15 cellular contexts compared by ENCODE assay signal in the genomic region with DNA sequence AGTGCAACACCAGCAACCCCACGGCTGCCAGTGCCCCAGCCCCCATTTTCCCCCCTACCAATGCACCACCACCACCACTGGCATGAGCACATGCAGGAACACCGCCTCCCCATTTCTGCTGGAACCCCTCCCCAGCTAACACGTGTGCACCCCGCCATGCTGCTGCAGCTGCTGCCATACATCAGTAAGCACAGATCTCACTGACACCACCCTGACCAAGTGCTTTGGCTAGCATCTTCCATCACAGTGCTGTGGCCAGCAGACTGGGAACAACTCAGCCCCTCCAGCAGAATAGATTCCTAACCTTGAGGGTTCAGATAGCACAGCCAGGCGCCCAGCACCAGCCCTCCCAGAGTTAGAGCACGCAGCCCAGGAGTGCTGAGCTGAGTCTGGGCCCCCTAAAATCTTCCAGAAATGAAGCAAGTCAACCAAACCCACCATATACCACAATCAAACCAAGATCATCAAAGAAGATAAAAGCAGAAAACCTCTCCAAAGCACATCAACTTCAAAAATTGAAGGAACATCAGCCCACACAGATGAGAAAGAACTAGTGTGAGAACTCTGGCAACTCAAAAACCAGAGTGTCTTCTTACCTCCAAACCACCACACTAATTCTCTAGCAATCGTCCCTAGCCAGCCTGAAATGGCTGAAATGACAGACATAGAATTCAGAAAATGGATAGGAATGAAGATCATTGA.
DNase-seq lines count a peak whose midpoint lies in the region; ATAC-seq, FAIRE-seq and TF ChIP-seq lines count a peak whose summit lies in the region.
"Had no signal": no experiment of that assay in that cellular context is flagged by ENCODE, and none has a peak within 500 bp of the region (broad histone marks: within the 10 kb centered on the region; RNA-seq: fewer than 3 reads in every experiment).

No MANE protein-coding gene starts in this region.

- peaks cover 54% of the 10 kb centered on the region for H3K4me1 Mint-ChIP-seq in activated naive CD4-positive, alpha-beta T cell treated with anti-CD3 and anti-CD28 coated beads, Interleukin-2, amount 50 U/mL, for 24 hours
- peaks cover 59% of the 10 kb centered on the region for H3K4me1 Mint-ChIP-seq in stimulated activated naive CD8-positive, alpha-beta T cell treated with anti-CD3 and anti-CD28 coated beads, Interleukin-15, amount 100 ng/mL, for 72 hours
- peaks cover 12% of the 10 kb centered on the region for H3K4me1 Mint-ChIP-seq in mesothelial cell of epicardium

- in situ Hi-C loops in GM12878 (cut with MboI): no loop called here

- no peaks in the 10 kb centered on the region for H3K27me3 ChIP-seq in SU-DHL-6 (ENCODE audit: low read length)
- no peaks in the 10 kb centered on the region for H3K27me3 ChIP-seq in GM12878 (replicated peaks in 1 of 2; ENCODE audit: control insufficient read depth in 2 of 2, insufficient read depth in 2 of 2, low read length in 1 of 2)
- no peaks in the 10 kb centered on the region for H3K27me3 ChIP-seq in left ventricle myocardium inferior (ENCODE audit: low read depth)
- H3K27me3 ChIP-seq: tibial nerve had no signal

- H3K36me3 Mint-ChIP-seq in activated naive CD4-positive, alpha-beta T cell treated with anti-CD3 and anti-CD28 coated beads, Interleukin-2, amount 50 U/mL, for 24 hours: no peaks in the 10 kb centered on the region
- no peaks in the 10 kb centered on the region for H3K36me3 Mint-ChIP-seq in mesothelial cell of epicardium

- H3K9me3 Mint-ChIP-seq in activated naive CD4-positive, alpha-beta T cell treated with anti-CD3 and anti-CD28 coated beads, Interleukin-2, amount 50 U/mL, for 24 hours: no peaks in the 10 kb centered on the region
- H3K9me3 Mint-ChIP-seq in stimulated activated naive CD8-positive, alpha-beta T cell treated with anti-CD3 and anti-CD28 coated beads, Interleukin-15, amount 100 ng/mL, for 72 hours: no peaks in the 10 kb centered on the region
- no peaks in the 10 kb centered on the region for H3K9me3 Mint-ChIP-seq in mesothelial cell of epicardium

- TF ChIP-seq POLR2A in GM12878 (IDR thresholded peaks at IDR 0.05; ENCODE audit: low read depth, low read length): no peak

- intact Hi-C loops in GM12878 (cut with micrococcal nuclease; ENCODE audit: unreplicated experiment) (loop anchor here (5.0 kb wide), 1 partner anchor 45 kb away; no protein-coding TSS in a partner anchor), left ventricle myocardium inferior (cut with micrococcal nuclease) (no loop called here)

- H3K9me3 ChIP-seq in SU-DHL-6 (ENCODE audit: insufficient read depth, low read length) (peaks cover 2% of the 10 kb centered on the region; the same call in 1 of the 2 replicates), GM12878 (replicated peaks; ENCODE audit: control insufficient read depth, insufficient read depth, low read length) (peaks cover under 1% of the 10 kb centered on the region; the same call in 2 of the 3 replicates), left ventricle myocardium inferior (replicated peaks) (no peaks in the 10 kb centered on the region)
- H3K9me3 ChIP-seq: tibial nerve had no signal

- no peak for TF ChIP-seq EP300 in GM12878 (IDR thresholded peaks at IDR 0.05; ENCODE audit: borderline replicate concordance in 1 of 2, control insufficient read depth in 1 of 2, low read depth in 2 of 2, low read length in 2 of 2)

- POLR2A ChIA-PET in GM12878 (lab: Charles Lee): interaction anchor here (0.7 to 1.3 kb wide), 4 partner anchors 9 to 1074 kb away, joined by 3 to 5 read pairs (median 4); no protein-coding TSS in a partner anchor

- no TSS peak for BruUV-seq in GM12878 (replicated peaks; lab: Mats Ljungman, UMichigan)

- H3K4me2 ChIP-seq in SU-DHL-6 (ENCODE audit: low read depth, low read length, poor library complexity, severe bottlenecking): peak overlapping the region; percentile 89
- H3K4me2 ChIP-seq in GM12878 (ENCODE audit: control insufficient read depth, insufficient read depth): no peak overlapping the region

- peaks cover 11% of the 10 kb centered on the region; the same call in 1 of the 2 replicates for H3K36me3 ChIP-seq in SU-DHL-6 (ENCODE audit: low read length)
- H3K36me3 ChIP-seq in GM12878 (ENCODE audit: control insufficient read depth in 2 of 2, insufficient read depth in 2 of 2, low read length in 1 of 2): no peaks in the 10 kb centered on the region; a peak in 1 of 4 replicates
- no peaks in the 10 kb centered on the region for H3K36me3 ChIP-seq in left ventricle myocardium inferior
- H3K36me3 ChIP-seq: tibial nerve had no signal

- TF ChIP-seq CTCF in SU-DHL-6 (IDR thresholded peaks at IDR 0.05; ENCODE audit: insufficient read depth, low read length, poor library complexity, severe bottlenecking): no peak
- no peak for TF ChIP-seq CTCF in GM12878 (IDR thresholded peaks at IDR 0.05 in 2 of 3, conservative IDR thresholded peaks at IDR 0.05 in 1 of 3; ENCODE audit: control insufficient read depth in 2 of 3, extremely low read depth in 1 of 3, insufficient read depth in 1 of 3, low read depth in 3 of 3, low read length in 3 of 3)
- TF ChIP-seq CTCF in left ventricle myocardium inferior (IDR thresholded peaks at IDR 0.05; ENCODE audit: borderline replicate concordance): no peak
- no peak for TF ChIP-seq CTCF in mesothelial cell of epicardium (IDR thresholded peaks at IDR 0.05; ENCODE audit: unreplicated experiment)

- H3K27me3 Mint-ChIP-seq in activated naive CD4-positive, alpha-beta T cell treated with anti-CD3 and anti-CD28 coated beads, Interleukin-2, amount 50 U/mL, for 24 hours: no peaks in the 10 kb centered on the region
- H3K27me3 Mint-ChIP-seq in stimulated activated naive CD8-positive, alpha-beta T cell treated with anti-CD3 and anti-CD28 coated beads, Interleukin-15, amount 100 ng/mL, for 72 hours: no peaks in the 10 kb centered on the region
- no peaks in the 10 kb centered on the region for H3K27me3 Mint-ChIP-seq in mesothelial cell of epicardium (ENCODE audit: low read depth)

- DNase-seq in activated naive CD4-positive, alpha-beta T cell (lab: John Stamatoyannopoulos, UW): no peak
- no peak for DNase-seq in GM12878 (ENCODE audit: low read depth, low spot score)
- DNase-seq in stimulated activated naive CD8-positive, alpha-beta T cell treated with anti-CD3 and anti-CD28 coated beads, Interleukin-15, amount 100 ng/mL, for 72 hours: no peak
- no peak for DNase-seq in left ventricle myocardium inferior
- no peak for DNase-seq in AG08396 (ENCODE audit: low spot score)
- no peak for DNase-seq in mesothelial cell of epicardium (ENCODE audit: low spot score in 2 of 2, unreplicated experiment in 2 of 2)
- DNase-seq: activated gamma-delta T cell, islet precursor cell, MV-4-11, NCI-H2107, SHP77 treated with DMSO at 0.1 percent for 48 hours had no signal

- no peak for FAIRE-seq in GM12878 (lab: Jason Lieb, UNC)
- FAIRE-seq: endothelial cell of umbilical vein had no signal

- SMC1A ChIA-PET in GM12878 (lab: Charles Lee; ENCODE audit: uncharacterized antibody, unreplicated experiment): interaction anchor here (0.6 to 5.7 kb wide), 9 partner anchors 12 to 85 kb away, joined by 3 to 76 read pairs (median 35); no protein-coding TSS in a partner anchor

- no peak for TF ChIP-seq RAD21 in GM12878 (IDR thresholded peaks at IDR 0.05; ENCODE audit: insufficient read depth, low read depth, low read length)

- 84% methylated on average over 7 of the region's 7 CpGs for WGBS in GM12878 (ENCODE audit: insufficient coverage, insufficient replicate concordance, low lambda C conversion rate, missing lambda C conversion rate)

- H3K4me3 Mint-ChIP-seq in activated naive CD4-positive, alpha-beta T cell treated with anti-CD3 and anti-CD28 coated beads, Interleukin-2, amount 50 U/mL, for 24 hours: peak overlapping the region; percentile 51
- peak overlapping the region; percentile 74 to 87 for H3K4me3 Mint-ChIP-seq in stimulated activated naive CD8-positive, alpha-beta T cell treated with anti-CD3 and anti-CD28 coated beads, Interleukin-15, amount 100 ng/mL, for 72 hours
- no peak overlapping the region for H3K4me3 Mint-ChIP-seq in mesothelial cell of epicardium

- no peak for ATAC-seq in GM12878
- peak; percentile 30 for ATAC-seq in stimulated activated naive CD8-positive, alpha-beta T cell treated with anti-CD3 and anti-CD28 coated beads, Interleukin-15, amount 100 ng/mL, for 72 hours

- CTCF ChIA-PET in GM12878 (lab: Yijun Ruan, JAX): interaction anchor here (0.9 to 9.7 kb wide), 6 partner anchors 13 to 85 kb away, joined by 3 to 86 read pairs (median 16); no protein-coding TSS in a partner anchor

- H3K4me1 ChIP-seq in GM12878 (ENCODE audit: control insufficient read depth, insufficient read depth, low read length) (peaks cover 43% of the 10 kb centered on the region), left ventricle myocardium inferior (no peaks in the 10 kb centered on the region)

- H3K4me3 ChIP-seq in SU-DHL-6 (ENCODE audit: insufficient read depth, low read length, poor library complexity, severe bottlenecking) (peak overlapping the region; percentile 30), GM12878 (no peak overlapping the region), left ventricle myocardium inferior (no peak overlapping the region)
- H3K4me3 ChIP-seq: tibial nerve had no signal

- H2AFZ ChIP-seq in SU-DHL-6 (ENCODE audit: low read depth, low read length, severe bottlenecking) (no peak overlapping the region), GM12878 (ENCODE audit: control insufficient read depth, low read depth, low read length) (0 out of 2 replicates have a peak overlapping the region, but pooled peaks have one; percentile 43)

- H3K27ac ChIP-seq in SU-DHL-6 (ENCODE audit: low read depth, low read length) (peak overlapping the region; percentile 97), GM12878 (ENCODE audit: control insufficient read depth, insufficient read depth) (peak overlapping the region; percentile 88; the same call in 1 of the 2 replicates), left ventricle myocardium inferior (replicated peaks) (no peak overlapping the region)

- peak overlapping the region; percentile 30 for H3K27ac Mint-ChIP-seq in activated naive CD4-positive, alpha-beta T cell treated with anti-CD3 and anti-CD28 coated beads, Interleukin-2, amount 50 U/mL, for 24 hours
- H3K27ac Mint-ChIP-seq in stimulated activated naive CD8-positive, alpha-beta T cell treated with anti-CD3 and anti-CD28 coated beads, Interleukin-15, amount 100 ng/mL, for 72 hours: peak overlapping the region; percentile 13 to 49
- no peak overlapping the region for H3K27ac Mint-ChIP-seq in mesothelial cell of epicardium

- H3K9me2 ChIP-seq in SU-DHL-6 (replicated peaks; ENCODE audit: insufficient read depth, low read length): no peaks in the 10 kb centered on the region

- peaks cover 71% of the 10 kb centered on the region for H3F3A ChIP-seq in SU-DHL-6 (ENCODE audit: insufficient read depth)

- RAD21 ChIA-PET in GM12878 (lab: Charles Lee; ENCODE audit: unreplicated experiment): interaction anchor here (1.6 to 4.3 kb wide), 7 partner anchors 8 to 84 kb away, joined by 5 to 33 read pairs (median 9); a partner anchor contains a TSS

- H3K79me2 ChIP-seq in SU-DHL-6 (ENCODE audit: insufficient read depth, low read length) (peaks cover 32% of the 10 kb centered on the region), GM12878 (ENCODE audit: control insufficient read depth, insufficient read depth, low read length) (peaks cover 15% of the 10 kb centered on the region)

- peak overlapping the region; percentile 69 for H3K9ac ChIP-seq in SU-DHL-6 (ENCODE audit: low read length)
- H3K9ac ChIP-seq in GM12878 (ENCODE audit: control insufficient read depth, insufficient read depth, low read length): no peak overlapping the region

- H4K20me1 ChIP-seq in SU-DHL-6 (ENCODE audit: low read depth, low read length) (no peaks in the 10 kb centered on the region), GM12878 (ENCODE audit: control insufficient read depth, insufficient read depth) (no peaks in the 10 kb centered on the region)
